Comparison of ENCODE assay signal across 13 cellular contexts in the genomic region with DNA sequence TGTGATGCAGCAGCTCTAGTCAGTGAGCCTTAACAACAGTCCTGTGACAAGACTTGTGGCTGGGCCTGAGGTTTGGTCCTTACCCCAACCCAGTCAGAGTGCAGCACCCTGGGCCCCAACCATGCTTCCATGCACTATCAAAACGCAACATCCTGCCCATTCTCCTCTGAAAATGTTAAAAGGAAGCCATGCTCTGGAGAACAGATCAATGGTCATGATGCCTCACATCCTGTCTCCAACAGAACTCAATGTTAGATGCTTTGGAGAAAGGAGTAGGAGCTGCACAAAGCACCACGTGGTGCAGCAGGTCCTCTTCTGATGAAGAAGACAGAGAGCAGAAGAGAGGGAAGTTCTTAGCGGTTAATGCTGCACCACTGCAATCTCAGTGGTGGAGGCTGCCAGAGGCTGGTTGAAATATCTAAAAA.
DNase-seq lines count a peak whose midpoint lies in the region; ATAC-seq and TF ChIP-seq lines count a peak whose summit lies in the region.
"Had no signal": no experiment of that assay in that cellular context is flagged by ENCODE, and none has a peak within 500 bp of the region (broad histone marks: within the 10 kb centered on the region; RNA-seq: fewer than 3 reads in every experiment).

No MANE protein-coding gene starts in this region.

- H3K4me1 Mint-ChIP-seq in effector memory CD8-positive, alpha-beta T cell (ENCODE audit: low read depth in 2 of 2): peaks cover 37 to 38% of the 10 kb centered on the region in 2 donors

- peaks cover 36% of the 10 kb centered on the region for H3F3A ChIP-seq in Loucy (ENCODE audit: low read depth)

- H3K27ac Mint-ChIP-seq in effector memory CD8-positive, alpha-beta T cell: peak overlapping the region; percentile 36 to 66
- H3K27ac Mint-ChIP-seq: memory B cell had no signal

- H3K9ac ChIP-seq in Loucy (ENCODE audit: low read depth, low read length, poor library complexity, severe bottlenecking): peak overlapping the region; percentile 90

- DNase-seq in CMK (ENCODE audit: low read depth) (peak; percentile 35), GM20000 (ENCODE audit: low spot score) (peak; percentile 32), NCI-H510A (lab: John Stamatoyannopoulos, UW) (no peak), NCI-H2107 (lab: John Stamatoyannopoulos, UW) (no peak), kidney glomerular epithelial cell (lab: John Stamatoyannopoulos, UW) (no peak)
- peak in 1 of 3 experiments; percentile 8 for DNase-seq in effector memory CD8-positive, alpha-beta T cell
- DNase-seq: heart left ventricle, right lobe of liver had no signal

- H3K79me2 ChIP-seq in Loucy (ENCODE audit: insufficient read depth, low read length): peaks cover 65% of the 10 kb centered on the region

- H3K36me3 Mint-ChIP-seq in effector memory CD8-positive, alpha-beta T cell (ENCODE audit: insufficient read depth): peaks cover 11% of the 10 kb centered on the region

- H3K4me3 ChIP-seq in Loucy (ENCODE audit: low read length, poor library complexity, severe bottlenecking): peak overlapping the region; percentile 61
- H3K4me3 ChIP-seq: coronary artery, heart left ventricle, right lobe of liver had no signal

- H3K9me3 Mint-ChIP-seq in effector memory CD8-positive, alpha-beta T cell: no peaks in the 10 kb centered on the region
- H3K9me3 Mint-ChIP-seq: memory B cell had no signal

- no peaks in the 10 kb centered on the region for H3K27me3 ChIP-seq in Loucy (ENCODE audit: insufficient read depth, low read length, poor library complexity, severe bottlenecking)
- H3K27me3 ChIP-seq: heart left ventricle, right lobe of liver had no signal

- H2AFZ ChIP-seq in Loucy (ENCODE audit: low read length): no peak overlapping the region

- H3K4me3 Mint-ChIP-seq in effector memory CD8-positive, alpha-beta T cell: peak overlapping the region; percentile 28 to 75
- H3K4me3 Mint-ChIP-seq: memory B cell had no signal

- no peaks in the 10 kb centered on the region for H3K9me2 ChIP-seq in Loucy (replicated peaks; ENCODE audit: low read depth, low read length)

- peaks cover 39% of the 10 kb centered on the region; the same call in 1 of the 2 replicates for H3K36me3 ChIP-seq in Loucy (ENCODE audit: insufficient read depth, low read length)
- H3K36me3 ChIP-seq: right lobe of liver had no signal

- H4K20me1 ChIP-seq in Loucy (ENCODE audit: insufficient read depth, low read length, poor library complexity, severe bottlenecking): no peaks in the 10 kb centered on the region

- H3K9me3 ChIP-seq in Loucy (ENCODE audit: insufficient read depth, low read depth, low read length): no peaks in the 10 kb centered on the region
- H3K9me3 ChIP-seq: heart left ventricle, right lobe of liver had no signal

- TF ChIP-seq CTCF in GM20000 (IDR thresholded peaks at IDR 0.05; ENCODE audit: extremely low read depth, missing control alignments): no peak
- TF ChIP-seq CTCF in Loucy (conservative IDR thresholded peaks at IDR 0.05; ENCODE audit: low read length): no peak

- H3K4me1 ChIP-seq in Loucy (ENCODE audit: insufficient read depth, low read length, poor library complexity, severe bottlenecking): peaks cover 84% of the 10 kb centered on the region
- H3K4me1 ChIP-seq: right lobe of liver had no signal

- ATAC-seq in effector memory CD8-positive, alpha-beta T cell (replicated peaks): peak; percentile 56
- ATAC-seq in GM18517 (IDR thresholded peaks at IDR 0.05; ENCODE audit: unreplicated experiment): no peak
- ATAC-seq: HCT116 had no signal

- H3K27me3 Mint-ChIP-seq in effector memory CD8-positive, alpha-beta T cell: no peaks in the 10 kb centered on the region
- H3K27me3 Mint-ChIP-seq: memory B cell had no signal

- H3K4me2 ChIP-seq in Loucy (ENCODE audit: low read depth, low read length, poor library complexity, severe bottlenecking): peak overlapping the region; percentile 79

Comparison
In these comparisons a context has a peak if more than half of its experiments do, and no peak if none do; other contexts are left out.
1. DNase-seq: peak in CMK (single experiment) and GM20000 (single experiment); none in NCI-H510A (single experiment), NCI-H2107 (single experiment) and kidney glomerular epithelial cell (single experiment).